ENCODE assay signal across 28 cellular contexts in the genomic region with DNA sequence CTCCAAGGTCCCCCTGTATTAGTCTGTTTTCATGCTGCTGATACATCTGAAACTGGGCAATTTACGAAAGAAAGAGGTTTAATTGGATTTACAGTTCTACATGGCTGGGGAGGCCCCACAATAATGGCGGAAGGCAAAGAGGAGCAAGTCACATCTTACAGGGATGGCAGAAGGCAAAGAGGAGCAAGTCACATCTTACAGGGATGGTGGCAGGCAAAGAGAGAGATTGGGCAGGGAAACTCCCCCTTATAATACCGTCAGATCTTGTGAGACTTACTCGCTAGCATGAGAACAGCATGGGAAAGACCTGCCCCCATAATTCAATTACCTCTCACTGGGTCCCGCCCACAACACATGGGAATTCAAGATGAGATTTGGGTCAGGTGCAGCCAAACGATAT.
"Had no signal": no experiment of that assay in that cellular context is flagged by ENCODE, and none has a peak within 500 bp of the region (broad histone marks: within the 10 kb centered on the region; RNA-seq: fewer than 3 reads in every experiment).

No MANE protein-coding gene starts in this region.

- H3K4me1 ChIP-seq: colonic mucosa, esophagus muscularis mucosa, esophagus squamous epithelium, foreskin keratinocyte, gastrocnemius medialis, gastroesophageal sphincter, heart left ventricle, heart right ventricle had no signal

- H3K27me3 ChIP-seq: colonic mucosa, esophagus muscularis mucosa, esophagus squamous epithelium, foreskin keratinocyte, gastrocnemius medialis, gastroesophageal sphincter, heart left ventricle had no signal

- H3K9me3 ChIP-seq: colonic mucosa, esophagus squamous epithelium, gastrocnemius medialis had no signal

- H3K4me3 ChIP-seq: colonic mucosa, coronary artery, dorsolateral prefrontal cortex, esophagus muscularis mucosa, esophagus squamous epithelium, gastrocnemius medialis, gastroesophageal sphincter, heart left ventricle, heart right ventricle had no signal

- H3K36me3 ChIP-seq: colonic mucosa, esophagus muscularis mucosa, esophagus squamous epithelium, gastrocnemius medialis, gastroesophageal sphincter, heart left ventricle, heart right ventricle had no signal

- H3K27ac ChIP-seq: colonic mucosa, coronary artery, dorsolateral prefrontal cortex, epithelial cell of prostate, esophagus muscularis mucosa, esophagus squamous epithelium, foreskin keratinocyte, gastrocnemius medialis, gastroesophageal sphincter, heart left ventricle, heart right ventricle had no signal

- FAIRE-seq: colon, endometrium, endothelial cell of umbilical vein, frontal cortex had no signal

- ATAC-seq: effector memory CD8-positive, alpha-beta T cell; esophagus mucosa; foreskin keratinocyte; gastrocnemius medialis; gastroesophageal sphincter; heart left ventricle; heart right ventricle had no signal

- DNase-seq: colonic mucosa; cortex of kidney; dermis blood vessel endothelial cell; dorsolateral prefrontal cortex; effector CD4-positive, alpha-beta T cell; effector CD8-positive, alpha-beta T cell; effector memory CD4-positive, alpha-beta T cell; effector memory CD8-positive, alpha-beta T cell; endodermal cell; erythroblast; esophagus squamous epithelium; foreskin fibroblast; foreskin keratinocyte; foreskin melanocyte; gastrocnemius medialis; glutamatergic neuron; head of caudate nucleus; heart left ventricle; heart right ventricle had no signal
